8 cellular contexts compared by ENCODE assay signal in genomic region chr6:166515072-166515810, GRCh38.
DNase-seq lines count a peak whose midpoint lies in the region; ATAC-seq and TF ChIP-seq lines count a peak whose summit lies in the region.
"Had no signal": no experiment of that assay in that cellular context is flagged by ENCODE, and none has a peak within 500 bp of the region (broad histone marks: within the 10 kb centered on the region; RNA-seq: fewer than 3 reads in every experiment).

No MANE protein-coding gene starts in this region.

- H2AFZ ChIP-seq in SK-N-SH (ENCODE audit: low read depth): no peak overlapping the region

- H3K4me2 ChIP-seq in SK-N-SH: no peak overlapping the region

- no peaks in the 10 kb centered on the region for H3K9me2 ChIP-seq in SK-N-SH

- H3K27me3 ChIP-seq in SK-N-SH (ENCODE audit: insufficient read depth): no peaks in the 10 kb centered on the region
- H3K27me3 ChIP-seq: Peyer's patch had no signal

- no peak for TF ChIP-seq RAD21 in SK-N-SH (IDR thresholded peaks at IDR 0.05; ENCODE audit: low read length)

- H3K27ac ChIP-seq in SK-N-SH (ENCODE audit: low read depth in 2 of 2, low read length in 1 of 2): peak overlapping the region in 1 of 2 experiments; percentile 49; a peak in 3 of 4 replicates
- H3K27ac ChIP-seq: Peyer's patch had no signal

- H3K9me3 ChIP-seq in SK-N-SH: no peaks in the 10 kb centered on the region
- H3K9me3 ChIP-seq: Peyer's patch had no signal

- H3K4me3 ChIP-seq in SK-N-SH (ENCODE audit: low read depth in 2 of 2, low read length in 1 of 2): no peak overlapping the region
- H3K4me3 ChIP-seq: Peyer's patch had no signal

- TF ChIP-seq CTCF in SK-N-SH (IDR thresholded peaks at IDR 0.05): peak; percentile 64

- H3K36me3 ChIP-seq in SK-N-SH (replicated peaks in 1 of 2; ENCODE audit: control insufficient read depth in 1 of 2, insufficient read depth in 2 of 2, low read length in 1 of 2): peaks cover 14 to 60% of the 10 kb centered on the region in 2 experiments
- H3K36me3 ChIP-seq: Peyer's patch had no signal

- H3K4me1 ChIP-seq in SK-N-SH (ENCODE audit: control insufficient read depth in 1 of 2, insufficient read depth in 2 of 2, low read depth in 1 of 2, low read length in 1 of 2): peaks cover 3 to 13% of the 10 kb centered on the region in 2 experiments; a peak in 2 of 4 replicates
- H3K4me1 ChIP-seq: Peyer's patch had no signal

- ATAC-seq in esophagus mucosa: peak; percentile 62
- ATAC-seq in GM21423 (IDR thresholded peaks at IDR 0.05; ENCODE audit: unreplicated experiment): no peak

- H4K20me1 ChIP-seq in SK-N-SH (ENCODE audit: insufficient read depth): no peaks in the 10 kb centered on the region

- H3K79me2 ChIP-seq in SK-N-SH (ENCODE audit: insufficient read depth): no peaks in the 10 kb centered on the region; the same call in 1 of the 2 replicates

- no peak; a peak in 1 of 4 replicates for TF ChIP-seq EP300 in SK-N-SH (IDR thresholded peaks at IDR 0.05; ENCODE audit: borderline replicate concordance in 1 of 2, low read depth in 1 of 2, low read length in 1 of 2)

- POLR2A ChIA-PET in SK-N-SH (lab: Yijun Ruan, JAX): no interaction called here

- H3K9ac ChIP-seq in SK-N-SH: no peak overlapping the region

- H3F3A ChIP-seq in SK-N-SH (replicated peaks; ENCODE audit: insufficient read depth): peaks cover 8% of the 10 kb centered on the region

- DNase-seq in HCEC 1CT (peak; percentile 89), SK-N-SH (no peak), HUDEP-2 (lab: John Stamatoyannopoulos, UW; ENCODE audit: unreplicated experiment in 76 of 76) (no peak), NCI-H526 treated with DMSO at 0.1 percent for 48 hours (lab: John Stamatoyannopoulos, UW) (no peak)
- DNase-seq in stimulated activated CD4-positive, alpha-beta T cell treated with anti-CD3 and anti-CD28 coated beads, Interleukin-4, amount 100 ng/mL, for 24 hours: peak; percentile 67

- 38% methylated on average over 11 of the region's 11 CpGs for WGBS in SK-N-SH (ENCODE audit: low lambda C conversion rate)

- CTCF ChIA-PET in SK-N-SH (lab: Yijun Ruan, JAX): no interaction called here

TF ChIP-seq in SK-N-SH, 30 proteins besides CTCF, POLR2A, EP300 and RAD21 (continues in another document):
- no peak for TF ChIP-seq RFX5 (IDR thresholded peaks at IDR 0.05; ENCODE audit: low read length)
- no peak for TF ChIP-seq TEAD4 (IDR thresholded peaks at IDR 0.05; ENCODE audit: borderline replicate concordance, insufficient read depth)
- TF ChIP-seq, protein P1, sequence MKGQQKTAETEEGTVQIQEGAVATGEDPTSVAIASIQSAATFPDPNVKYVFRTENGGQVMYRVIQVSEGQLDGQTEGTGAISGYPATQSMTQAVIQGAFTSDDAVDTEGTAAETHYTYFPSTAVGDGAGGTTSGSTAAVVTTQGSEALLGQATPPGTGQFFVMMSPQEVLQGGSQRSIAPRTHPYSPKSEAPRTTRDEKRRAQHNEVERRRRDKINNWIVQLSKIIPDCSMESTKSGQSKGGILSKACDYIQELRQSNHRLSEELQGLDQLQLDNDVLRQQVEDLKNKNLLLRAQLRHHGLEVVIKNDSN (IDR thresholded peaks at IDR 0.05; ENCODE audit: borderline replicate concordance, low read depth): no peak
- TF ChIP-seq, protein P2, sequence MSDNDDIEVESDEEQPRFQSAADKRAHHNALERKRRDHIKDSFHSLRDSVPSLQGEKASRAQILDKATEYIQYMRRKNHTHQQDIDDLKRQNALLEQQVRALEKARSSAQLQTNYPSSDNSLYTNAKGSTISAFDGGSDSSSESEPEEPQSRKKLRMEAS (IDR thresholded peaks at IDR 0.05; ENCODE audit: low read depth): no peak
- no peak for TF ChIP-seq GABPA (IDR thresholded peaks at IDR 0.05; ENCODE audit: low read depth)
- TF ChIP-seq, protein P3, sequence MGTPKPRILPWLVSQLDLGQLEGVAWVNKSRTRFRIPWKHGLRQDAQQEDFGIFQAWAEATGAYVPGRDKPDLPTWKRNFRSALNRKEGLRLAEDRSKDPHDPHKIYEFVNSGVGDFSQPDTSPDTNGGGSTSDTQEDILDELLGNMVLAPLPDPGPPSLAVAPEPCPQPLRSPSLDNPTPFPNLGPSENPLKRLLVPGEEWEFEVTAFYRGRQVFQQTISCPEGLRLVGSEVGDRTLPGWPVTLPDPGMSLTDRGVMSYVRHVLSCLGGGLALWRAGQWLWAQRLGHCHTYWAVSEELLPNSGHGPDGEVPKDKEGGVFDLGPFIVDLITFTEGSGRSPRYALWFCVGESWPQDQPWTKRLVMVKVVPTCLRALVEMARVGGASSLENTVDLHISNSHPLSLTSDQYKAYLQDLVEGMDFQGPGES (IDR thresholded peaks at IDR 0.05; ENCODE audit: low read depth, low read length): no peak
- peak; percentile 86 for TF ChIP-seq TCF12 (IDR thresholded peaks at IDR 0.05)
- no peak for TF ChIP-seq NRF1 (IDR thresholded peaks at IDR 0.05; ENCODE audit: low read depth, low read length)
- TF ChIP-seq ELF1 (IDR thresholded peaks at IDR 0.05): no peak
- TF ChIP-seq CHD2 (IDR thresholded peaks at IDR 0.05; ENCODE audit: low read length, partially characterized antibody): no peak
- TF ChIP-seq USF2 (IDR thresholded peaks at IDR 0.05; ENCODE audit: borderline replicate concordance, low read depth, low read length): no peak
- TF ChIP-seq FOXM1 (IDR thresholded peaks at IDR 0.05; ENCODE audit: low read depth): no peak
- no peak for TF ChIP-seq TAF1 (IDR thresholded peaks at IDR 0.05; ENCODE audit: borderline replicate concordance, low read depth, low read length)
- TF ChIP-seq, protein P4, sequence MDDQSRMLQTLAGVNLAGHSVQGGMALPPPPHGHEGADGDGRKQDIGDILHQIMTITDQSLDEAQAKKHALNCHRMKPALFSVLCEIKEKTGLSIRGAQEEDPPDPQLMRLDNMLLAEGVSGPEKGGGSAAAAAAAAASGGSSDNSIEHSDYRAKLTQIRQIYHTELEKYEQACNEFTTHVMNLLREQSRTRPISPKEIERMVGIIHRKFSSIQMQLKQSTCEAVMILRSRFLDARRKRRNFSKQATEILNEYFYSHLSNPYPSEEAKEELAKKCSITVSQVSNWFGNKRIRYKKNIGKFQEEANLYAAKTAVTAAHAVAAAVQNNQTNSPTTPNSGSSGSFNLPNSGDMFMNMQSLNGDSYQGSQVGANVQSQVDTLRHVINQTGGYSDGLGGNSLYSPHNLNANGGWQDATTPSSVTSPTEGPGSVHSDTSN (IDR thresholded peaks at IDR 0.05): peak; percentile 65
- peak; percentile 96 for TF ChIP-seq FOSL2 (IDR thresholded peaks at IDR 0.05; ENCODE audit: borderline replicate concordance, low read depth)
- TF ChIP-seq JUND (IDR thresholded peaks at IDR 0.05): peak; percentile 89
- peak; percentile 26; the same call in 1 of the 2 replicates for TF ChIP-seq SMC3 (IDR thresholded peaks at IDR 0.05; ENCODE audit: low read depth, low read length)
- no peak for TF ChIP-seq GATA2 (CRISPR knock-in tag; IDR thresholded peaks at IDR 0.05)
- TF ChIP-seq, protein P5, sequence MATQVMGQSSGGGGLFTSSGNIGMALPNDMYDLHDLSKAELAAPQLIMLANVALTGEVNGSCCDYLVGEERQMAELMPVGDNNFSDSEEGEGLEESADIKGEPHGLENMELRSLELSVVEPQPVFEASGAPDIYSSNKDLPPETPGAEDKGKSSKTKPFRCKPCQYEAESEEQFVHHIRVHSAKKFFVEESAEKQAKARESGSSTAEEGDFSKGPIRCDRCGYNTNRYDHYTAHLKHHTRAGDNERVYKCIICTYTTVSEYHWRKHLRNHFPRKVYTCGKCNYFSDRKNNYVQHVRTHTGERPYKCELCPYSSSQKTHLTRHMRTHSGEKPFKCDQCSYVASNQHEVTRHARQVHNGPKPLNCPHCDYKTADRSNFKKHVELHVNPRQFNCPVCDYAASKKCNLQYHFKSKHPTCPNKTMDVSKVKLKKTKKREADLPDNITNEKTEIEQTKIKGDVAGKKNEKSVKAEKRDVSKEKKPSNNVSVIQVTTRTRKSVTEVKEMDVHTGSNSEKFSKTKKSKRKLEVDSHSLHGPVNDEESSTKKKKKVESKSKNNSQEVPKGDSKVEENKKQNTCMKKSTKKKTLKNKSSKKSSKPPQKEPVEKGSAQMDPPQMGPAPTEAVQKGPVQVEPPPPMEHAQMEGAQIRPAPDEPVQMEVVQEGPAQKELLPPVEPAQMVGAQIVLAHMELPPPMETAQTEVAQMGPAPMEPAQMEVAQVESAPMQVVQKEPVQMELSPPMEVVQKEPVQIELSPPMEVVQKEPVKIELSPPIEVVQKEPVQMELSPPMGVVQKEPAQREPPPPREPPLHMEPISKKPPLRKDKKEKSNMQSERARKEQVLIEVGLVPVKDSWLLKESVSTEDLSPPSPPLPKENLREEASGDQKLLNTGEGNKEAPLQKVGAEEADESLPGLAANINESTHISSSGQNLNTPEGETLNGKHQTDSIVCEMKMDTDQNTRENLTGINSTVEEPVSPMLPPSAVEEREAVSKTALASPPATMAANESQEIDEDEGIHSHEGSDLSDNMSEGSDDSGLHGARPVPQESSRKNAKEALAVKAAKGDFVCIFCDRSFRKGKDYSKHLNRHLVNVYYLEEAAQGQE (IDR thresholded peaks at IDR 0.05; ENCODE audit: low read depth, low read length): no peak
- TF ChIP-seq MXI1 (IDR thresholded peaks at IDR 0.05; ENCODE audit: low read depth, low read length): no peak
- peak; percentile 37; the same call in 1 of the 2 replicates for TF ChIP-seq POLR2AphosphoS5 (IDR thresholded peaks at IDR 0.05; ENCODE audit: low read depth, low read length)
- peak; percentile 18; the same call in 1 of the 2 replicates for TF ChIP-seq NFIC (IDR thresholded peaks at IDR 0.05; ENCODE audit: borderline replicate concordance)
- TF ChIP-seq EZH2phosphoT487 (IDR thresholded peaks at IDR 0.05; ENCODE audit: borderline replicate concordance, low read depth): no peak
- TF ChIP-seq MEF2A (IDR thresholded peaks at IDR 0.05; ENCODE audit: borderline replicate concordance, low read depth): no peak
- TF ChIP-seq YY1 (IDR thresholded peaks at IDR 0.05; ENCODE audit: low read depth): no peak; the same call in 1 of the 2 replicates
- peak; percentile 29; the same call in 1 of the 2 replicates for TF ChIP-seq SIN3A (IDR thresholded peaks at IDR 0.05; ENCODE audit: borderline replicate concordance, low read depth, low read length)
- TF ChIP-seq RXRA (IDR thresholded peaks at IDR 0.05; ENCODE audit: borderline replicate concordance, low read depth): no peak
- TF ChIP-seq RCOR1 (IDR thresholded peaks at IDR 0.05; ENCODE audit: low read length): no peak

Comparison
In these comparisons a context has a peak if more than half of its experiments do, and no peak if none do; other contexts are left out.
1. DNase-seq: peak in HCEC 1CT (single experiment) and stimulated activated CD4-positive, alpha-beta T cell treated with anti-CD3 and anti-CD28 coated beads, Interleukin-4, amount 100 ng/mL, for 24 hours (single experiment); none in SK-N-SH (single experiment), HUDEP-2 (0 of 76) and NCI-H526 treated with DMSO at 0.1 percent for 48 hours (single experiment).